ENCODE assay signal across 24 cellular contexts in genomic region chr1:22653741-22654140, GRCh38. TPM values are rescaled to one million over a fixed set of nuclear protein-coding genes. Genes with fewer than 3 reads are reported as not detected.
DNase-seq lines count a peak whose midpoint lies in the region; TF ChIP-seq lines count a peak whose summit lies in the region.
"Had no signal": no experiment of that assay in that cellular context is flagged by ENCODE, and none has a peak within 500 bp of the region (broad histone marks: within the 10 kb centered on the region; RNA-seq: fewer than 3 reads in every experiment).

No MANE protein-coding gene starts in this region.

- H3K9me3 ChIP-seq in duodenal mucosa (ENCODE audit: control insufficient read depth in 1 of 2, low read length in 2 of 2) (no peaks in the 10 kb centered on the region), mucosa of rectum (ENCODE audit: control insufficient read depth in 2 of 2, low read length in 2 of 2) (no peaks in the 10 kb centered on the region), tibial artery (no peaks in the 10 kb centered on the region)
- no peaks in the 10 kb centered on the region for H3K9me3 ChIP-seq in CD8-positive, alpha-beta memory T cell (ENCODE audit: low read length)
- H3K9me3 ChIP-seq: HAP-1 had no signal

- DNase-seq in NCI-H524 (lab: John Stamatoyannopoulos, UW) (peak; percentile 34 to 48), NCI-H524 treated with DMSO at 0.1 percent for 48 hours (lab: John Stamatoyannopoulos, UW) (no peak), tibial artery (no peak), T-helper 9 cell (no peak), SK-N-DZ (ENCODE audit: low spot score) (no peak)
- DNase-seq in CD8-positive, alpha-beta memory T cell = no peak
- DNase-seq: activated CD4-positive, alpha-beta memory T cell treated with anti-CD3 and anti-CD28 coated beads, Interleukin-2, amount 10 ng/mL, durations not matched to agents 7 days and 5 days; activated CD8-positive, alpha-beta memory T cell treated with anti-CD3 and anti-CD28 coated beads, Interleukin-2, amount 50 U/mL, for 48 hours; Calu3; dermis blood vessel endothelial cell; NCI-H1092; NCI-H187; NCI-H526 treated with DMSO at 0.1 percent for 48 hours; stimulated activated naive CD8-positive, alpha-beta T cell treated with anti-CD3 and anti-CD28 coated beads, Interleukin-15, Interleukin-2, amounts not matched to agents 100 U/mL and 50 U/mL, for 24 hours; T-helper 1 cell had no signal

- peaks cover 6 to 38% of the 10 kb centered on the region in 2 donors for H3K27me3 Mint-ChIP-seq in CD8-positive, alpha-beta memory T cell
- H3K27me3 Mint-ChIP-seq: activated naive CD4-positive, alpha-beta T cell treated with anti-CD3 and anti-CD28 coated beads, Interleukin-2, amount 50 U/mL, for 24 hours had no signal

- H3K4me3 Mint-ChIP-seq in CD8-positive, alpha-beta memory T cell = no peak overlapping the region
- H3K4me3 Mint-ChIP-seq: activated CD4-positive, alpha-beta memory T cell treated with anti-CD3 and anti-CD28 coated beads, Interleukin-2, amount 10 ng/mL, durations not matched to agents 7 days and 5 days; activated naive CD4-positive, alpha-beta T cell treated with anti-CD3 and anti-CD28 coated beads, Interleukin-2, amount 50 U/mL, for 24 hours; IgD-negative memory B cell had no signal

- POLR2A ChIA-PET in CD8-positive, alpha-beta memory T cell (lab: Charles Lee) = no interaction called here

- peaks cover 0 to 25% of the 10 kb centered on the region in 2 donors for H3K27me3 ChIP-seq in duodenal mucosa (ENCODE audit: control insufficient read depth in 1 of 2, insufficient read depth in 2 of 2, low read length in 2 of 2)
- H3K27me3 ChIP-seq in mucosa of rectum (ENCODE audit: control insufficient read depth in 2 of 2, insufficient read depth in 2 of 2, low read length in 2 of 2) = peaks cover 3 to 7% of the 10 kb centered on the region in 2 donors
- H3K27me3 ChIP-seq in tibial artery = peaks cover 0 to 58% of the 10 kb centered on the region in 2 donors
- no peaks in the 10 kb centered on the region for H3K27me3 ChIP-seq in CD8-positive, alpha-beta memory T cell (ENCODE audit: insufficient read depth, low read length, poor library complexity, severe bottlenecking)

- no peaks in the 10 kb centered on the region for H3K36me3 Mint-ChIP-seq in CD8-positive, alpha-beta memory T cell
- H3K36me3 Mint-ChIP-seq: activated naive CD4-positive, alpha-beta T cell treated with anti-CD3 and anti-CD28 coated beads, Interleukin-2, amount 50 U/mL, for 24 hours; CD14-positive monocyte; IgD-negative memory B cell had no signal

- H3K4me3 ChIP-seq in duodenal mucosa (ENCODE audit: low read depth in 1 of 2, low read length in 2 of 2) (peak overlapping the region; percentile 30 to 32), mucosa of rectum (ENCODE audit: low read length in 2 of 2) (peak overlapping the region; percentile 22 to 32), tibial artery (peak overlapping the region; percentile 29 to 39)
- no peak overlapping the region for H3K4me3 ChIP-seq in CD8-positive, alpha-beta memory T cell (ENCODE audit: low read length)
- H3K4me3 ChIP-seq: HAP-1 had no signal

- H3K27ac ChIP-seq in duodenal mucosa (ENCODE audit: low read depth, low read length) = no peak overlapping the region
- H3K27ac ChIP-seq in mucosa of rectum (ENCODE audit: low read depth in 2 of 2, low read length in 2 of 2) = peak overlapping the region; percentile 26 to 61
- no peak overlapping the region for H3K27ac ChIP-seq in tibial artery
- no peak overlapping the region for H3K27ac ChIP-seq in CD8-positive, alpha-beta memory T cell (ENCODE audit: low read depth, low read length)
- H3K27ac ChIP-seq: 22Rv1 had no signal

- no peaks in the 10 kb centered on the region for H3K4me1 Mint-ChIP-seq in CD8-positive, alpha-beta memory T cell
- H3K4me1 Mint-ChIP-seq: activated CD4-positive, alpha-beta memory T cell treated with anti-CD3 and anti-CD28 coated beads, Interleukin-2, amount 10 ng/mL, durations not matched to agents 7 days and 5 days; activated naive CD4-positive, alpha-beta T cell treated with anti-CD3 and anti-CD28 coated beads, Interleukin-2, amount 50 U/mL, for 24 hours; IgD-negative memory B cell had no signal

- H3K9me3 Mint-ChIP-seq in CD8-positive, alpha-beta memory T cell = no peaks in the 10 kb centered on the region
- H3K9me3 Mint-ChIP-seq: activated CD4-positive, alpha-beta memory T cell treated with anti-CD3 and anti-CD28 coated beads, Interleukin-2, amount 10 ng/mL, durations not matched to agents 7 days and 5 days; activated naive CD4-positive, alpha-beta T cell treated with anti-CD3 and anti-CD28 coated beads, Interleukin-2, amount 50 U/mL, for 24 hours; IgD-negative memory B cell had no signal

- TF ChIP-seq CTCF in tibial artery (IDR thresholded peaks at IDR 0.05) = no peak

- intact Hi-C loops in tibial artery (cut with DNase I; ENCODE audit: low total_unique reads) = no loop called here

- H3K4me1 ChIP-seq in duodenal mucosa (ENCODE audit: control insufficient read depth in 1 of 2, insufficient read depth in 2 of 2, low read length in 2 of 2) = no peaks in the 10 kb centered on the region
- H3K4me1 ChIP-seq in mucosa of rectum (ENCODE audit: control insufficient read depth in 2 of 2, insufficient read depth in 2 of 2, low read length in 2 of 2) = no peaks in the 10 kb centered on the region
- H3K4me1 ChIP-seq in tibial artery = no peaks in the 10 kb centered on the region
- no peaks in the 10 kb centered on the region for H3K4me1 ChIP-seq in CD8-positive, alpha-beta memory T cell (ENCODE audit: insufficient read depth, low read length)
- H3K4me1 ChIP-seq: HAP-1 had no signal

- no peaks in the 10 kb centered on the region for H3K36me3 ChIP-seq in duodenal mucosa (ENCODE audit: control insufficient read depth in 1 of 2, insufficient read depth in 2 of 2, low read length in 2 of 2)
- H3K36me3 ChIP-seq in mucosa of rectum (ENCODE audit: control insufficient read depth in 2 of 2, insufficient read depth in 2 of 2, low read length in 2 of 2) = no peaks in the 10 kb centered on the region
- no peaks in the 10 kb centered on the region for H3K36me3 ChIP-seq in tibial artery
- H3K36me3 ChIP-seq in CD8-positive, alpha-beta memory T cell (ENCODE audit: insufficient read depth, low read length) = no peaks in the 10 kb centered on the region
- H3K36me3 ChIP-seq: HAP-1 had no signal

- CTCF ChIA-PET in CD8-positive, alpha-beta memory T cell (lab: Charles Lee) = no interaction called here

- H3K27ac Mint-ChIP-seq in CD8-positive, alpha-beta memory T cell = no peak overlapping the region
- H3K27ac Mint-ChIP-seq: activated CD4-positive, alpha-beta memory T cell treated with anti-CD3 and anti-CD28 coated beads, Interleukin-2, amount 10 ng/mL, durations not matched to agents 7 days and 5 days; activated naive CD4-positive, alpha-beta T cell treated with anti-CD3 and anti-CD28 coated beads, Interleukin-2, amount 50 U/mL, for 24 hours; CD14-positive monocyte; IgD-negative memory B cell had no signal

- H3K9ac ChIP-seq in duodenal mucosa (ENCODE audit: low read depth in 1 of 2, low read length in 2 of 2) (peak overlapping the region in 1 of 2 donors; percentile 23), mucosa of rectum (ENCODE audit: low read depth in 1 of 2, low read length in 2 of 2) (peak overlapping the region in 1 of 2 donors; percentile 33)

RNA-seq across cellular contexts. Expression of gene C1QB, which starts 0.7 kb away (rescaled TPM):
- total RNA-seq in CD8-positive, alpha-beta memory T cell = under 1 TPM; 0.20 to 0.53 TPM
- polyA plus RNA-seq in CD8-positive, alpha-beta memory T cell = not detected
- not detected in 2 replicates for polyA plus RNA-seq in SK-N-DZ (2014; cell fraction: cytosol; rRNA removed)
- polyA plus RNA-seq in SK-N-DZ (2014; cell fraction: nucleus; rRNA removed) = not detected in 2 replicates
- total RNA-seq: activated CD4-positive, alpha-beta memory T cell treated with anti-CD3 and anti-CD28 coated beads, Interleukin-2, amount 10 ng/mL, durations not matched to agents 7 days and 5 days; Calu3; dermis blood vessel endothelial cell; SK-MEL-5 had no signal
- polyA plus RNA-seq: IgD-negative memory B cell, neural cell had no signal

RNA-seq across cellular contexts. Expression of gene C1QC, which starts 10.3 kb away (rescaled TPM):
- total RNA-seq in CD8-positive, alpha-beta memory T cell = 1 to 10 TPM in 1 of 2 experiments, under 1 TPM in 1; 0.93 to 1.4 TPM
- polyA plus RNA-seq in CD8-positive, alpha-beta memory T cell = not detected
- not detected in 2 replicates for polyA plus RNA-seq in SK-N-DZ (2014; cell fraction: cytosol; rRNA removed)
- not detected in 2 replicates for polyA plus RNA-seq in SK-N-DZ (2014; cell fraction: nucleus; rRNA removed)
- total RNA-seq: activated CD4-positive, alpha-beta memory T cell treated with anti-CD3 and anti-CD28 coated beads, Interleukin-2, amount 10 ng/mL, durations not matched to agents 7 days and 5 days; Calu3; dermis blood vessel endothelial cell; SK-MEL-5 had no signal
- polyA plus RNA-seq: IgD-negative memory B cell, neural cell had no signal

RNA-seq across cellular contexts. Expression of gene C1QA, which starts 17.3 kb away (rescaled TPM):
- under 1 TPM; 0.22 to 0.53 TPM for total RNA-seq in CD8-positive, alpha-beta memory T cell
- polyA plus RNA-seq in CD8-positive, alpha-beta memory T cell = not detected
- not detected in 2 replicates for polyA plus RNA-seq in SK-N-DZ (2014; cell fraction: cytosol; rRNA removed)
- polyA plus RNA-seq in SK-N-DZ (2014; cell fraction: nucleus; rRNA removed) = not detected in 2 replicates
- total RNA-seq: activated CD4-positive, alpha-beta memory T cell treated with anti-CD3 and anti-CD28 coated beads, Interleukin-2, amount 10 ng/mL, durations not matched to agents 7 days and 5 days; Calu3; dermis blood vessel endothelial cell; SK-MEL-5 had no signal
- polyA plus RNA-seq: IgD-negative memory B cell, neural cell had no signal

RNA-seq across cellular contexts. Expression of gene EPHB2, which starts 56.9 kb away (rescaled TPM):
- under 1 TPM; 0.22 to 0.33 TPM for total RNA-seq in CD8-positive, alpha-beta memory T cell
- polyA plus RNA-seq in CD8-positive, alpha-beta memory T cell = not detected
- 18.1 and 20.8 TPM in 2 replicates for polyA plus RNA-seq in SK-N-DZ (2014; cell fraction: cytosol; rRNA removed)
- 10.5 and 13.7 TPM in 2 replicates for polyA plus RNA-seq in SK-N-DZ (2014; cell fraction: nucleus; rRNA removed)
- total RNA-seq: activated CD4-positive, alpha-beta memory T cell treated with anti-CD3 and anti-CD28 coated beads, Interleukin-2, amount 10 ng/mL, durations not matched to agents 7 days and 5 days had no signal
- polyA plus RNA-seq: IgD-negative memory B cell had no signal

Comparison
In these comparisons a context has a peak if more than half of its experiments do, and no peak if none do; other contexts are left out.
1. DNase-seq: peak in NCI-H524 (2 of 2); none in NCI-H524 treated with DMSO at 0.1 percent for 48 hours (single experiment), tibial artery (0 of 2), CD8-positive, alpha-beta memory T cell (0 of 5), T-helper 9 cell (single experiment) and SK-N-DZ (single experiment).
2. H3K27ac ChIP-seq: peak in mucosa of rectum (2 of 2); none in duodenal mucosa (single experiment), tibial artery (0 of 2) and CD8-positive, alpha-beta memory T cell (single experiment).